Comparison of ENCODE assay signal across 33 cellular contexts in genomic region chr10:74956555-74957111, GRCh38.
"Had no signal": no experiment of that assay in that cellular context is flagged by ENCODE, and none has a peak within 500 bp of the region (broad histone marks: within the 10 kb centered on the region; RNA-seq: fewer than 3 reads in every experiment).

No MANE protein-coding gene starts in this region.

- H3K4me3 Mint-ChIP-seq: activated naive CD8-positive, alpha-beta T cell; activated T-cell treated with anti-CD3 and anti-CD28 coated beads, Interleukin-2, amount 50 U/mL, for 72 hours; endodermal cell; naive B cell; neural crest cell; stimulated activated naive B cell treated with anti-CD40 and anti-IgM and Interleukin-4, amounts not matched to agents 10 μg/mL and 1 μg/mL and 100 μg/mL, for 72 hours; T-cell; T-helper 2 cell treated with Interferon-gamma antibody and Interleukin-4, amounts not matched to agents 5 μg/mL and 100 μg/mL, for 36 hours had no signal

- H3K4me1 ChIP-seq: foreskin keratinocyte, thyroid gland, upper lobe of left lung had no signal

- H3K36me3 ChIP-seq: cardiac muscle cell, esophagus muscularis mucosa, pancreas, stomach, thyroid gland, upper lobe of left lung had no signal

- H3K4me2 ChIP-seq: smooth muscle cell had no signal

- H3K27ac ChIP-seq: coronary artery, esophagus muscularis mucosa, foreskin keratinocyte, heart left ventricle, left ventricle myocardium inferior, pancreas, psoas muscle, stomach, thyroid gland, upper lobe of left lung, VCaP had no signal

- H3K4me3 ChIP-seq: cardiac muscle cell, coronary artery, esophagus muscularis mucosa, heart left ventricle, left ventricle myocardium inferior, pancreas, psoas muscle, smooth muscle cell, stomach, thyroid gland, upper lobe of left lung had no signal

- H3K9me3 Mint-ChIP-seq: activated T-cell treated with anti-CD3 and anti-CD28 coated beads, Interleukin-2, amount 50 U/mL, for 72 hours; endodermal cell; naive B cell; neural crest cell; stimulated activated naive B cell treated with anti-CD40 and anti-IgM and Interleukin-4, amounts not matched to agents 10 μg/mL and 1 μg/mL and 100 μg/mL, for 72 hours; T-cell; T-helper 2 cell treated with Interferon-gamma antibody and Interleukin-4, amounts not matched to agents 5 μg/mL and 100 μg/mL, for 36 hours had no signal

- FAIRE-seq: pancreas had no signal

- H3K27ac Mint-ChIP-seq: activated T-cell treated with anti-CD3 and anti-CD28 coated beads, Interleukin-2, amount 50 U/mL, for 72 hours; endodermal cell; T-helper 2 cell treated with Interferon-gamma antibody and Interleukin-4, amounts not matched to agents 5 μg/mL and 100 μg/mL, for 36 hours had no signal

- ATAC-seq: activated T-cell treated with anti-CD3 and anti-CD28 coated beads, Interleukin-2, amount 50 U/mL, for 72 hours; foreskin keratinocyte; heart left ventricle; psoas muscle; stimulated activated naive B cell treated with anti-CD40 and anti-IgM and Interleukin-4, amounts not matched to agents 10 μg/mL and 1 μg/mL and 100 μg/mL, for 72 hours; T-cell had no signal

- DNase-seq: activated CD4-positive, alpha-beta T cell treated with anti-CD3 and anti-CD28 coated beads for 4 hours; activated CD4-positive, alpha-beta T cell treated with anti-CD3 and anti-CD28 coated beads, Interleukin-2, amount 50 U/mL, for 4 hours; activated effector memory CD4-positive, alpha-beta T cell treated with Interleukin-2 at 50 U/mL for 16 hours; activated naive CD4-positive, alpha-beta T cell treated with Interleukin-2 at 50 U/mL for 16 hours; activated T-cell treated with anti-CD3 and anti-CD28 coated beads for 4 hours; activated T-cell treated with anti-CD3 and anti-CD28 coated beads, Interleukin-2, amount 50 U/mL, for 72 hours; anterior cingulate cortex; dorsolateral prefrontal cortex; endodermal cell; foreskin keratinocyte; heart left ventricle; hypothalamus; left ventricle myocardium inferior; naive B cell; nucleus accumbens; pancreas; psoas muscle; stimulated activated CD4-positive, alpha-beta T cell treated with anti-CD3 and anti-CD28 coated beads, Interleukin-1b, Interleukin-23, amount 100 ng/mL, for 48 hours; stimulated activated CD4-positive, alpha-beta T cell treated with anti-CD3 and anti-CD28 coated beads, Interleukin-4, amount 100 ng/mL, for 4 hours; stimulated activated CD8-positive, alpha-beta memory T cell treated with anti-CD3 and anti-CD28 coated beads, Interleukin-4, amount 100 ng/mL, for 48 hours; stimulated activated naive B cell treated with anti-CD40 and anti-IgM and Interleukin-4, amounts not matched to agents 10 μg/mL and 1 μg/mL and 100 μg/mL, for 72 hours; stomach; T-cell; thyroid gland; upper lobe of left lung had no signal

- H3K27me3 ChIP-seq: cardiac muscle cell, dorsolateral prefrontal cortex, esophagus muscularis mucosa, foreskin keratinocyte, heart left ventricle, pancreas, stomach, thyroid gland, upper lobe of left lung had no signal

- H3K9me3 ChIP-seq: esophagus muscularis mucosa, heart left ventricle, left ventricle myocardium inferior, pancreas, psoas muscle, stomach, thyroid gland, upper lobe of left lung had no signal

- H3K27me3 Mint-ChIP-seq: activated naive CD8-positive, alpha-beta T cell; naive B cell; stimulated activated naive B cell treated with anti-CD40 and anti-IgM and Interleukin-4, amounts not matched to agents 10 μg/mL and 1 μg/mL and 100 μg/mL, for 72 hours; T-cell had no signal
